18 cellular contexts compared by ENCODE assay signal in genomic region chr1:47317841-47318240, GRCh38. TPM values are rescaled to one million over a fixed set of nuclear protein-coding genes. Genes with fewer than 3 reads are reported as not detected.
DNase-seq lines count a peak whose midpoint lies in the region; ATAC-seq and TF ChIP-seq lines count a peak whose summit lies in the region.
"Had no signal": no experiment of that assay in that cellular context is flagged by ENCODE, and none has a peak within 500 bp of the region (broad histone marks: within the 10 kb centered on the region; RNA-seq: fewer than 3 reads in every experiment).

No MANE protein-coding gene starts in this region.

- no peak overlapping the region for H3K4me3 ChIP-seq in AG04449 (ENCODE audit: low read depth, low read length)
- H3K4me3 ChIP-seq: A549, cardiac muscle cell, left lung had no signal

- no peak overlapping the region for H3K4me3 Mint-ChIP-seq in HFFc6
- no peak overlapping the region for H3K4me3 Mint-ChIP-seq in stimulated activated naive CD8-positive, alpha-beta T cell treated with anti-CD3 and anti-CD28 coated beads, Interleukin-15, amount 100 ng/mL, for 72 hours
- H3K4me3 Mint-ChIP-seq: activated B cell treated with CpG ODN at 0.5 μM for 24 hours; activated CD8-positive, alpha-beta memory T cell treated with anti-CD3 and anti-CD28 coated beads, Interleukin-2, amount 10 ng/mL, durations not matched to agents 7 days and 5 days; naive thymus-derived CD4-positive, alpha-beta T cell had no signal

- peaks cover 2% of the 10 kb centered on the region; the same call in 1 of the 2 replicates for H3K27me3 Mint-ChIP-seq in HFFc6 (ENCODE audit: insufficient read depth)
- H3K27me3 Mint-ChIP-seq in stimulated activated naive CD8-positive, alpha-beta T cell treated with anti-CD3 and anti-CD28 coated beads, Interleukin-15, amount 100 ng/mL, for 72 hours: no peaks in the 10 kb centered on the region
- H3K27me3 Mint-ChIP-seq: activated B cell treated with CpG ODN at 0.5 μM for 24 hours; activated CD8-positive, alpha-beta memory T cell treated with anti-CD3 and anti-CD28 coated beads, Interleukin-2, amount 10 ng/mL, durations not matched to agents 7 days and 5 days had no signal

- ATAC-seq in stimulated activated naive CD8-positive, alpha-beta T cell treated with anti-CD3 and anti-CD28 coated beads, Interleukin-15, amount 100 ng/mL, for 72 hours: no peak
- ATAC-seq: A549; activated CD8-positive, alpha-beta memory T cell treated with anti-CD3 and anti-CD28 coated beads, Interleukin-2, amount 10 ng/mL, durations not matched to agents 7 days and 5 days; left lung; naive thymus-derived CD4-positive, alpha-beta T cell had no signal

- H3K36me3 Mint-ChIP-seq in HFFc6 (ENCODE audit: low read depth): no peaks in the 10 kb centered on the region

- peak; percentile 96 for DNase-seq in AG04449 (ENCODE audit: low read depth, low spot score)
- peak; percentile 97 for DNase-seq in HFFc6
- peak; percentile 72 for DNase-seq in astrocyte of the hippocampus (ENCODE audit: low read depth, low spot score)
- DNase-seq in hepatic stellate cell (ENCODE audit: low spot score): peak; percentile 33
- no peak for DNase-seq in activated CD4-positive, CD25-positive, alpha-beta regulatory T cell (lab: John Stamatoyannopoulos, UW)
- no peak for DNase-seq in NCI-H345 treated with DMSO at 0.1 percent for 48 hours (lab: John Stamatoyannopoulos, UW; ENCODE audit: unreplicated experiment)
- no peak for DNase-seq in mucosa of gallbladder (ENCODE audit: low spot score)
- no peak for DNase-seq in stimulated activated naive CD8-positive, alpha-beta T cell treated with anti-CD3 and anti-CD28 coated beads, Interleukin-15, amount 100 ng/mL, for 72 hours
- DNase-seq: activated B cell treated with CpG ODN at 0.5 μM for 24 hours; activated CD8-positive, alpha-beta memory T cell treated with anti-CD3 and anti-CD28 coated beads, Interleukin-2, amount 10 ng/mL, durations not matched to agents 7 days and 5 days; Karpas-422; left lung; naive thymus-derived CD4-positive, alpha-beta T cell; NCI-H1694; NCI-H510A; stimulated activated CD4-positive, alpha-beta T cell treated with anti-CD3 and anti-CD28 coated beads, Interleukin-4, amount 100 ng/mL, for 24 hours had no signal

- TF ChIP-seq CTCF in AG04449 (IDR thresholded peaks at IDR 0.05; ENCODE audit: insufficient read depth, low read length, missing control alignments): no peak
- no peak for TF ChIP-seq CTCF in HFFc6 (IDR thresholded peaks at IDR 0.05)

- no peaks in the 10 kb centered on the region for H3K9me3 Mint-ChIP-seq in HFFc6
- H3K9me3 Mint-ChIP-seq in stimulated activated naive CD8-positive, alpha-beta T cell treated with anti-CD3 and anti-CD28 coated beads, Interleukin-15, amount 100 ng/mL, for 72 hours: no peaks in the 10 kb centered on the region
- H3K9me3 Mint-ChIP-seq: activated B cell treated with CpG ODN at 0.5 μM for 24 hours; naive thymus-derived CD4-positive, alpha-beta T cell had no signal

- POLR2A ChIA-PET in AG04449 (lab: Yijun Ruan, JAX): interaction anchor here (1.3 to 1.9 kb wide), 2 partner anchors 13 to 16 kb away, joined by 4 to 13 read pairs; partner anchors contain the start of gene CMPK1

- peak overlapping the region; percentile 96 for H3K27ac Mint-ChIP-seq in HFFc6
- no peak overlapping the region for H3K27ac Mint-ChIP-seq in stimulated activated naive CD8-positive, alpha-beta T cell treated with anti-CD3 and anti-CD28 coated beads, Interleukin-15, amount 100 ng/mL, for 72 hours
- H3K27ac Mint-ChIP-seq: activated B cell treated with CpG ODN at 0.5 μM for 24 hours; activated CD8-positive, alpha-beta memory T cell treated with anti-CD3 and anti-CD28 coated beads, Interleukin-2, amount 10 ng/mL, durations not matched to agents 7 days and 5 days had no signal

- CTCF ChIA-PET in AG04449 (lab: Yijun Ruan, JAX): interaction anchor here (0.6 to 2.9 kb wide), 10 partner anchors 10 to 393 kb away, joined by 3 to 20 read pairs (median 4); partner anchors contain the start of genes CMPK1 and FOXD2

- peaks cover 18% of the 10 kb centered on the region for H3K4me1 Mint-ChIP-seq in HFFc6 (ENCODE audit: low read depth)
- H3K4me1 Mint-ChIP-seq in stimulated activated naive CD8-positive, alpha-beta T cell treated with anti-CD3 and anti-CD28 coated beads, Interleukin-15, amount 100 ng/mL, for 72 hours: peaks cover 13% of the 10 kb centered on the region

RNA-seq across cellular contexts. Expression of gene STIL, which starts 3.9 kb away (rescaled TPM):
- 10 to 100 TPM in 5 of 6 experiments, 1 to 10 TPM in 1; 7.9 to 16.0 (median 13.6) TPM for total RNA-seq in HFFc6 (2021; fragmentation: NEBNext Ultra II Directional; extraction: Animal tissue kit (Norgen Biotek cat#: 25700))
- total RNA-seq in mucosa of gallbladder: 2.7 TPM

RNA-seq across cellular contexts. Expression of gene CMPK1, which starts 15.7 kb away (rescaled TPM):
- 100 to 1,000 TPM; 118 to 141 (median 131) TPM for total RNA-seq in HFFc6 (2021; fragmentation: NEBNext Ultra II Directional; extraction: Animal tissue kit (Norgen Biotek cat#: 25700))
- total RNA-seq in mucosa of gallbladder: 149 TPM

Comparison
In these comparisons a context has a peak if more than half of its experiments do, and no peak if none do; other contexts are left out.
1. DNase-seq: peak in AG04449 (single experiment), HFFc6 (single experiment), astrocyte of the hippocampus (single experiment) and hepatic stellate cell (single experiment); none in activated CD4-positive, CD25-positive, alpha-beta regulatory T cell (0 of 4), NCI-H345 treated with DMSO at 0.1 percent for 48 hours (single experiment), mucosa of gallbladder (single experiment) and stimulated activated naive CD8-positive, alpha-beta T cell treated with anti-CD3 and anti-CD28 coated beads, Interleukin-15, amount 100 ng/mL, for 72 hours (0 of 2).